ENCODE assay signal across 16 cellular contexts in the genomic region with DNA sequence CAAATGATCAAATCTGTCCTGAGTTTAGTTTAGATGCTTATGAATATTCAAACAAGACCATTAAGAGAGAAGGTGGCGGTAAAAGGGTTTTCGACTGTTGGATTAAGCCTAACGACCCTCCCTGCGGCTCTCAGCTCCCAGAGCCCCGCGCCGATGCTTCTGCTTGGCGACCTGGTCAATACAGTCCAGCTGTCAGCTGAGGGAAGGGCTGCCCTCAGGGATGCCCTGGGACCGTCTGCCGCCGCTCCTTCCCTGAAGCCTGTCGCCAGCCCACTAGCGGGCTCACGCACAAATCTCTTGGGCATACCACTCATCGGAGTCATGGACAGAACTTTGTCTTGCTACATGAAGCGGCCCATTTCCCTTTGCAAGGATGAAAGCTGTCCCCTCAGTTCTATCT.
DNase-seq lines count a peak whose midpoint lies in the region; ATAC-seq and TF ChIP-seq lines count a peak whose summit lies in the region.
"Had no signal": no experiment of that assay in that cellular context is flagged by ENCODE, and none has a peak within 500 bp of the region (broad histone marks: within the 10 kb centered on the region; RNA-seq: fewer than 3 reads in every experiment).

No MANE protein-coding gene starts in this region.

- no peak overlapping the region for H2BK120ac ChIP-seq in IMR-90 (ENCODE audit: low read depth, low read length)

- H3K36me3 ChIP-seq in IMR-90 (ENCODE audit: control insufficient read depth, insufficient read depth, low read length) (no peaks in the 10 kb centered on the region), spleen (peaks cover 0 to 80% (median 3%) of the 10 kb centered on the region in 6 donors)

- in situ Hi-C loops in IMR-90 (cut with MboI; ENCODE audit: low sequenced_read_pairs): no loop called here

- H3K23ac ChIP-seq in IMR-90 (ENCODE audit: low read depth, low read length): no peak overlapping the region

- H3K27me3 ChIP-seq in IMR-90 (ENCODE audit: control insufficient read depth, insufficient read depth, low read length): no peaks in the 10 kb centered on the region
- H3K27me3 ChIP-seq in spleen (replicated peaks in 1 of 7): no peaks in the 10 kb centered on the region

- no peak overlapping the region for H4K91ac ChIP-seq in IMR-90 (ENCODE audit: insufficient read depth, low read depth, low read length)

- POLR2A ChIA-PET in IMR-90 (lab: Charles Lee; ENCODE audit: unreplicated experiment): no interaction called here
- POLR2A ChIA-PET in activated CD8-positive, alpha-beta T cell treated with anti-CD3 and anti-CD28 coated beads, Interleukin-2, amount 10 ng/mL, durations not matched to agents 7 days and 5 days (lab: Charles Lee): interaction anchor here (0.6 kb wide), 1 partner anchor 117 kb away, joined by 3 read pairs; no protein-coding TSS in a partner anchor

- H3K56ac ChIP-seq in IMR-90 (ENCODE audit: extremely low read depth, insufficient read depth, low read length): no peak overlapping the region

- no peak overlapping the region; the same call in 1 of the 2 replicates for H2AK5ac ChIP-seq in IMR-90 (ENCODE audit: low read depth, low read length)

- peaks cover 0 to 8% of the 10 kb centered on the region in 2 experiments; a peak in 1 of 4 replicates for H3K79me1 ChIP-seq in IMR-90 (ENCODE audit: low read depth in 1 of 2, low read length in 2 of 2)

- H3K27me3 Mint-ChIP-seq in activated CD8-positive, alpha-beta T cell treated with anti-CD3 and anti-CD28 coated beads, Interleukin-2, amount 10 ng/mL, durations not matched to agents 7 days and 5 days (ENCODE audit: low read depth): no peaks in the 10 kb centered on the region
- H3K27me3 Mint-ChIP-seq: B cell, IgD-negative memory B cell had no signal

- H3K27ac Mint-ChIP-seq in activated CD8-positive, alpha-beta T cell treated with anti-CD3 and anti-CD28 coated beads, Interleukin-2, amount 10 ng/mL, durations not matched to agents 7 days and 5 days: peak overlapping the region; percentile 82
- H3K27ac Mint-ChIP-seq: B cell; CD8-positive, alpha-beta T cell; IgD-negative memory B cell had no signal

- TF ChIP-seq POLR2A in IMR-90 (IDR thresholded peaks at IDR 0.05; ENCODE audit: low read depth, low read length): no peak
- no peak for TF ChIP-seq POLR2A in spleen (IDR thresholded peaks at IDR 0.05)

- no peaks in the 10 kb centered on the region for H3K9me3 ChIP-seq in IMR-90 (ENCODE audit: control insufficient read depth, insufficient read depth, low read length)
- H3K9me3 ChIP-seq in spleen: no peaks in the 10 kb centered on the region

- no peak overlapping the region for H4K5ac ChIP-seq in IMR-90 (ENCODE audit: low read depth, low read length)

- H3K36me3 Mint-ChIP-seq in activated CD8-positive, alpha-beta T cell treated with anti-CD3 and anti-CD28 coated beads, Interleukin-2, amount 10 ng/mL, durations not matched to agents 7 days and 5 days (ENCODE audit: low read depth): no peaks in the 10 kb centered on the region

- no peak overlapping the region for H3K9ac ChIP-seq in IMR-90 (ENCODE audit: low read depth, low read length)

- TF ChIP-seq RAD21 in IMR-90 (IDR thresholded peaks at IDR 0.05; ENCODE audit: low read length): no peak

- no peak overlapping the region for H2BK20ac ChIP-seq in IMR-90 (ENCODE audit: low read depth, low read length)

- peaks cover 10% of the 10 kb centered on the region; the same call in 1 of the 2 replicates for H4K20me1 ChIP-seq in IMR-90 (ENCODE audit: insufficient read depth, low read length)

- H3K4me2 ChIP-seq in IMR-90 (ENCODE audit: low read depth, low read length): no peak overlapping the region

- H3K4me3 ChIP-seq in IMR-90 (ENCODE audit: insufficient read depth, low read depth, low read length) (no peak overlapping the region), spleen (no peak overlapping the region)

- H3K14ac ChIP-seq in IMR-90 (replicated peaks; ENCODE audit: low read depth, low read length): no peak overlapping the region

- peaks cover 53% of the 10 kb centered on the region for H3K4me1 Mint-ChIP-seq in activated CD8-positive, alpha-beta T cell treated with anti-CD3 and anti-CD28 coated beads, Interleukin-2, amount 10 ng/mL, durations not matched to agents 7 days and 5 days (ENCODE audit: low read depth)
- H3K4me1 Mint-ChIP-seq: B cell had no signal

- CTCF ChIA-PET in IMR-90 (lab: Yijun Ruan, JAX): no interaction called here
- CTCF ChIA-PET in activated CD8-positive, alpha-beta T cell treated with anti-CD3 and anti-CD28 coated beads, Interleukin-2, amount 10 ng/mL, durations not matched to agents 7 days and 5 days (lab: Charles Lee): no interaction called here

- peak overlapping the region; percentile 26 for H3K4me3 Mint-ChIP-seq in activated CD8-positive, alpha-beta T cell treated with anti-CD3 and anti-CD28 coated beads, Interleukin-2, amount 10 ng/mL, durations not matched to agents 7 days and 5 days
- H3K4me3 Mint-ChIP-seq: B cell; CD8-positive, alpha-beta T cell; IgD-negative memory B cell had no signal

- no peak overlapping the region for H2BK5ac ChIP-seq in IMR-90 (ENCODE audit: low read depth, low read length, poor library complexity, severe bottlenecking)

- dilution Hi-C loops in IMR-90 (cut with HindIII; ENCODE audit: low sequenced_read_pairs, unreplicated experiment): no loop called here

- BruUV-seq in IMR-90 (replicated peaks; lab: Mats Ljungman, UMichigan): no TSS peak

- H3K18ac ChIP-seq in IMR-90 (ENCODE audit: low read depth, low read length): no peak overlapping the region

- H3K27ac ChIP-seq in IMR-90 (ENCODE audit: insufficient read depth, low read length) (no peak overlapping the region), spleen (no peak overlapping the region)

- H3K4ac ChIP-seq in IMR-90 (ENCODE audit: low read depth, low read length): 0 out of 2 replicates have a peak overlapping the region, but pooled peaks have one; percentile 22

- intact Hi-C loops in IMR-90 (cut with micrococcal nuclease) (no loop called here), spleen (cut with DNase I; ENCODE audit: low total_unique reads) (no loop called here)

- peaks cover 18% of the 10 kb centered on the region for H3K9me1 ChIP-seq in IMR-90 (ENCODE audit: insufficient read depth, low read length)

- no peak for ATAC-seq in IMR-90 (ENCODE audit: low read depth)
- no peak for ATAC-seq in activated CD8-positive, alpha-beta T cell treated with anti-CD3 and anti-CD28 coated beads, Interleukin-2, amount 10 ng/mL, durations not matched to agents 7 days and 5 days
- ATAC-seq: CD8-positive, alpha-beta T cell; HCT116 had no signal

- peak; percentile 54 for DNase-seq in activated effector memory CD4-positive, alpha-beta T cell treated with anti-CD3 and anti-CD28 coated beads, Interleukin-2, amount 50 U/mL, for 16 hours
- DNase-seq in activated effector memory CD4-positive, alpha-beta T cell treated with Interleukin-2 at 50 U/mL for 16 hours: no peak
- DNase-seq in IMR-90 (no peak), spleen (peak; percentile 60), islet precursor cell (no peak), dermis blood vessel endothelial cell (no peak)
- no peak for DNase-seq in activated CD8-positive, alpha-beta T cell treated with anti-CD3 and anti-CD28 coated beads, Interleukin-2, amount 10 ng/mL, durations not matched to agents 7 days and 5 days
- DNase-seq: CD8-positive, alpha-beta T cell; NCI-H1436 treated with DMSO at 0.1 percent for 48 hours; NCI-H2081; NCI-H510A treated with DMSO at 0.1 percent for 48 hours; NK-92 treated with Interleukin-12 subunit alpha and Interleukin-12 subunit beta, amount 100 ng/mL, for 24 hours; OCI-M1 had no signal

- H4K8ac ChIP-seq in IMR-90 (ENCODE audit: low read depth in 2 of 2, low read length in 2 of 2): no peak overlapping the region

- 98% methylated on average over 14 of the region's 16 CpGs; no CpG with 5 or more reads in 1 of the 2 experiments for WGBS in IMR-90 (ENCODE audit: extremely low coverage in 2 of 2, insufficient read length in 1 of 2), 2 experiments
- 89 to 97% (median 96%) methylated on average over 13 to 16 of the region's 16 CpGs for WGBS in spleen, 5 donors

- TF ChIP-seq CTCF in IMR-90 (conservative IDR thresholded peaks at IDR 0.05; ENCODE audit: low read depth, low read length) (no peak), spleen (IDR thresholded peaks at IDR 0.05 in 8 of 11, conservative IDR thresholded peaks at IDR 0.05 in 3 of 11) (no peak)

- H3K9me3 Mint-ChIP-seq in activated CD8-positive, alpha-beta T cell treated with anti-CD3 and anti-CD28 coated beads, Interleukin-2, amount 10 ng/mL, durations not matched to agents 7 days and 5 days (ENCODE audit: insufficient read depth): no peaks in the 10 kb centered on the region
- H3K9me3 Mint-ChIP-seq: CD8-positive, alpha-beta T cell; IgD-negative memory B cell had no signal

- no peak overlapping the region for H2BK15ac ChIP-seq in IMR-90 (ENCODE audit: low read depth, low read length)

- no peak overlapping the region for H2AFZ ChIP-seq in IMR-90 (replicated peaks; ENCODE audit: low read length, poor library complexity)

- H3K4me1 ChIP-seq in IMR-90 (ENCODE audit: control insufficient read depth, insufficient read depth, low read length) (peaks cover 5% of the 10 kb centered on the region), spleen (peaks cover 0 to 7% (median 0%) of the 10 kb centered on the region in 6 donors)

- no peak overlapping the region for H2AK9ac ChIP-seq in IMR-90 (replicated peaks; ENCODE audit: low read depth, low read length, poor library complexity)

TF ChIP-seq in IMR-90, 13 proteins besides CTCF, POLR2A, EP300 and RAD21 (continues in another document):
- TF ChIP-seq MXI1 (IDR thresholded peaks at IDR 0.05; ENCODE audit: borderline replicate concordance, low read depth, low read length) (no peak), SMC3 (IDR thresholded peaks at IDR 0.05; ENCODE audit: low read depth, low read length) (no peak), MAFK (IDR thresholded peaks at IDR 0.05; ENCODE audit: low read depth, low read length) (no peak), USF2 (IDR thresholded peaks at IDR 0.05; ENCODE audit: low read depth, low read length) (no peak), RCOR1 (IDR thresholded peaks at IDR 0.05; ENCODE audit: insufficient replicate concordance, low read length) (no peak), NFE2L2 (IDR thresholded peaks at IDR 0.05; ENCODE audit: low read depth, low read length) (no peak), CHD1 (IDR thresholded peaks at IDR 0.05; ENCODE audit: low read depth, low read length) (no peak), FOS (IDR thresholded peaks at IDR 0.05; ENCODE audit: low read depth, low read length) (no peak), CEBPB (IDR thresholded peaks at IDR 0.05; ENCODE audit: low read depth, low read length) (no peak), BHLHE40 (IDR thresholded peaks at IDR 0.05; ENCODE audit: low read depth, low read length) (no peak), MAZ (IDR thresholded peaks at IDR 0.05; ENCODE audit: borderline replicate concordance, low read depth, low read length) (no peak)

Comparison
In these comparisons a context has a peak if more than half of its experiments do, and no peak if none do; other contexts are left out.
1. DNase-seq: peak in activated effector memory CD4-positive, alpha-beta T cell treated with anti-CD3 and anti-CD28 coated beads, Interleukin-2, amount 50 U/mL, for 16 hours (single experiment) and spleen (single experiment); none in activated effector memory CD4-positive, alpha-beta T cell treated with Interleukin-2 at 50 U/mL for 16 hours (single experiment), IMR-90 (single experiment), activated CD8-positive, alpha-beta T cell treated with anti-CD3 and anti-CD28 coated beads, Interleukin-2, amount 10 ng/mL, durations not matched to agents 7 days and 5 days (single experiment), islet precursor cell (single experiment) and dermis blood vessel endothelial cell (single experiment).